ENCODE assay signal across 10 cellular contexts in the genomic region with DNA sequence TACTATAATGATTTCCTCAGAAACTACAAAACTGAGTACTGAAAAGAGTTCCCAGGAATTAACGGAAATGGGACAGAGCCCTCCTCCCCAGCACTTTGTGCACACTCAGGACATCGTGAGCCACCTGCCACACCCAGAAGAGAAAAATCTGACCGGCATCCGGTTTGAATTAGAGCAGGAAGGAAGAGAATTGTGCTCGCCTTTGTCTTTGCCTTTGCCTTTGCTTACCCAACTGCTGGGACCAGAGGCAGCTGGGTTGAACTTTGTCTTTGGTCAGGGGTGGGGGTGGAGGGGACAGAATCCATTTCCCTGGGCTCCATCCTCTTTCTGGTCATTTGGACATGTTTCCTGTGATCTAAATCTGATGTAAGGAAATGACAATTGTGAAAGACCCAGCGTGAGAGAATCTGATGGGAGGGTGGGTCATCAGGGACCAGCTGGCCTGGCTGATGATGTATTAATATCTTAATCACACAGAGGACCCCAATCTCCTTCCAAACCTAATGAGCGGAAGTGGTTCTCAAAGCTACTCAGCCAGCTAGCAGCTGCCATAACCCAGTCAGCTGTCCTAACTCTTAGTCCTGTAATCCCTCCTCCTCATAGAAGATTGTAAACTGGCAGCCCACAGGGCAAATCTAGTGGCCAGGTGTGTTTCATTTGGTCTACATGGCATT. TPM values are rescaled to one million over a fixed set of nuclear protein-coding genes. Genes with fewer than 3 reads are reported as not detected.
DNase-seq lines count a peak whose midpoint lies in the region; ATAC-seq, FAIRE-seq and TF ChIP-seq lines count a peak whose summit lies in the region.
"Had no signal": no experiment of that assay in that cellular context is flagged by ENCODE, and none has a peak within 500 bp of the region (broad histone marks: within the 10 kb centered on the region; RNA-seq: fewer than 3 reads in every experiment).

No MANE protein-coding gene starts in this region.

- ATAC-seq in left lung: no peak

- peaks cover 39% of the 10 kb centered on the region for H3K36me3 Mint-ChIP-seq in activated T-cell treated with anti-CD3 and anti-CD28 coated beads, Interleukin-2, amount 50 U/mL, for 24 hours (ENCODE audit: low read depth)

- H3K9me3 ChIP-seq in left lung (no peaks in the 10 kb centered on the region), transverse colon (no peaks in the 10 kb centered on the region)

- intact Hi-C loops in left lung (cut with DNase I) (no loop called here), transverse colon (cut with DNase I; ENCODE audit: low total_unique reads) (no loop called here)

- H3K4me1 Mint-ChIP-seq in activated T-cell treated with anti-CD3 and anti-CD28 coated beads, Interleukin-2, amount 50 U/mL, for 24 hours (ENCODE audit: low read depth): peaks cover 55% of the 10 kb centered on the region

- peak; percentile 38 for DNase-seq in activated T-cell treated with anti-CD3 and anti-CD28 coated beads, Interleukin-2, amount 50 U/mL, for 24 hours
- no peak for DNase-seq in activated T-cell treated with anti-CD3 and anti-CD28 coated beads, Interleukin-2, amount 50 U/mL, for 1 hour
- peak; percentile 30 to 35 for DNase-seq in activated T-cell treated with anti-CD3 and anti-CD28 coated beads, Interleukin-2, amount 50 U/mL, for 48 hours
- no peak for DNase-seq in left lung
- DNase-seq in transverse colon: peak; percentile 61
- DNase-seq in cerebellar nuclear complex (lab: John Stamatoyannopoulos, UW): no peak
- DNase-seq in iPS-NIHi11 (ENCODE audit: low spot score): no peak
- no peak for DNase-seq in GM12892 (ENCODE audit: insufficient read length)
- DNase-seq: endodermal cell, RPMI8226 had no signal

- H3K4me1 ChIP-seq in left lung: peaks cover 10 to 80% of the 10 kb centered on the region in 2 donors
- H3K4me1 ChIP-seq in transverse colon: peaks cover 0 to 65% (median 40%) of the 10 kb centered on the region in 4 donors

- 41 to 42% methylated on average over 6 to 7 of the region's 7 CpGs for WGBS in transverse colon (ENCODE audit: low coverage in 1 of 2), 2 donors

- no peaks in the 10 kb centered on the region for H3K27me3 Mint-ChIP-seq in activated T-cell treated with anti-CD3 and anti-CD28 coated beads, Interleukin-2, amount 50 U/mL, for 24 hours

- H3K27ac ChIP-seq in left lung (peak overlapping the region; percentile 75 to 79), transverse colon (peak overlapping the region; percentile 86 to 90 (median 88))

- peaks cover 0 to 2% of the 10 kb centered on the region in 2 donors for H3K36me3 ChIP-seq in left lung
- H3K36me3 ChIP-seq in transverse colon: no peaks in the 10 kb centered on the region

- in situ Hi-C loops in transverse colon (cut with MboI; ENCODE audit: low pct_ligation_motif_present in 1 of 4, low pct_unique_long_range_greater_than_20kb in 1 of 4, low sequenced_read_pairs in 3 of 4): no loop called here

- FAIRE-seq in GM12892 (lab: Jason Lieb, UNC): no peak

- H3K4me3 Mint-ChIP-seq in activated T-cell treated with anti-CD3 and anti-CD28 coated beads, Interleukin-2, amount 50 U/mL, for 24 hours: peak overlapping the region; percentile 93

- peak overlapping the region; percentile 92 for H3K27ac Mint-ChIP-seq in activated T-cell treated with anti-CD3 and anti-CD28 coated beads, Interleukin-2, amount 50 U/mL, for 24 hours

- TF ChIP-seq POLR2A in transverse colon (IDR thresholded peaks at IDR 0.05): no peak
- no peak for TF ChIP-seq POLR2A in GM12892 (IDR thresholded peaks at IDR 0.05; ENCODE audit: low read depth, low read length)

- no peaks in the 10 kb centered on the region for H3K27me3 ChIP-seq in left lung
- H3K27me3 ChIP-seq in transverse colon: no peaks in the 10 kb centered on the region

- TF ChIP-seq EP300 in transverse colon (IDR thresholded peaks at IDR 0.05; ENCODE audit: low read depth): no peak

- H3K4me3 ChIP-seq in left lung: no peak overlapping the region
- no peak overlapping the region for H3K4me3 ChIP-seq in transverse colon

- no peak for TF ChIP-seq CTCF in left lung (IDR thresholded peaks at IDR 0.05)
- TF ChIP-seq CTCF in transverse colon (IDR thresholded peaks at IDR 0.05): no peak

- no peaks in the 10 kb centered on the region for H3K9me3 Mint-ChIP-seq in activated T-cell treated with anti-CD3 and anti-CD28 coated beads, Interleukin-2, amount 50 U/mL, for 24 hours
- H3K9me3 Mint-ChIP-seq: endodermal cell had no signal

RNA-seq across cellular contexts. Expression of a gene that starts 1.1 kb away (rescaled TPM):
- total RNA-seq in left lung: 10 to 100 TPM; 68.7 to 87.6 TPM
- 100 to 1,000 TPM; 124 to 283 (median 210) TPM for total RNA-seq in transverse colon
- polyA plus RNA-seq in GM12892 (2012; ENCODE audit: missing spikeins): 17.6 TPM

RNA-seq across cellular contexts. Expression of a gene that starts 51.0 kb away (rescaled TPM):
- 10 to 100 TPM; 28.2 to 34.3 TPM for total RNA-seq in left lung
- total RNA-seq in transverse colon: 10 to 100 TPM; 18.5 to 52.4 (median 32.3) TPM
- polyA plus RNA-seq in GM12892 (2012; ENCODE audit: missing spikeins): 19.1 TPM

Comparison
In these comparisons a context has a peak if more than half of its experiments do, and no peak if none do; other contexts are left out.
1. DNase-seq: peak in activated T-cell treated with anti-CD3 and anti-CD28 coated beads, Interleukin-2, amount 50 U/mL, for 24 hours (single experiment), activated T-cell treated with anti-CD3 and anti-CD28 coated beads, Interleukin-2, amount 50 U/mL, for 48 hours (2 of 2) and transverse colon (single experiment); none in activated T-cell treated with anti-CD3 and anti-CD28 coated beads, Interleukin-2, amount 50 U/mL, for 1 hour (single experiment), left lung (0 of 2), cerebellar nuclear complex (0 of 2), iPS-NIHi11 (single experiment) and GM12892 (single experiment).